In genomic region chr5:177479774-177480173, GRCh38 we compare ENCODE assay signal across 8 cellular contexts. TPM values are rescaled to one million over a fixed set of nuclear protein-coding genes. Genes with fewer than 3 reads are reported as not detected.
A peak's percentile ranks its signal among the peaks of the same experiment; 100 is the strongest.
DNase-seq lines count a peak whose midpoint lies in the region; ATAC-seq and TF ChIP-seq lines count a peak whose summit lies in the region.

No MANE protein-coding gene starts in this region.

- peaks cover 0 to 10% (median 1%) of the 10 kb centered on the region in 7 donors for H3K27me3 ChIP-seq in heart right ventricle
- H3K27me3 ChIP-seq in skeletal muscle tissue (ENCODE audit: control insufficient read depth in 3 of 3, insufficient read depth in 3 of 3, low read length in 3 of 3), result peaks cover 0 to 1% (median 0%) of the 10 kb centered on the region in 3 donors

- peak; percentile 72 for DNase-seq in LHCN-M2 (ENCODE audit: low read depth)
- no peak for DNase-seq in activated B cell treated with CpG ODN at 0.5 μM for 24 hours
- no peak for DNase-seq in heart right ventricle
- DNase-seq in NCI-H1092 (lab: John Stamatoyannopoulos, UW), result no peak
- DNase-seq in COLO829 (ENCODE audit: low spot score), result no peak
- DNase-seq in activated CD8-positive, alpha-beta memory T cell treated with anti-CD3 and anti-CD28 coated beads, Interleukin-2, amount 50 U/mL, for 48 hours, result no peak
- DNase-seq in NCI-H524 (lab: John Stamatoyannopoulos, UW), result no peak

- ATAC-seq in activated B cell treated with CpG ODN at 0.5 μM for 24 hours (ENCODE audit: low read depth), result no peak
- ATAC-seq in heart right ventricle, result peak; percentile 4 to 38 (median 24)

- no peak overlapping the region for H3K4me3 Mint-ChIP-seq in activated B cell treated with CpG ODN at 0.5 μM for 24 hours

- no peaks in the 10 kb centered on the region for H3K9me3 Mint-ChIP-seq in activated B cell treated with CpG ODN at 0.5 μM for 24 hours

- POLR2A ChIA-PET in activated B cell treated with CpG ODN at 0.5 μM for 24 hours (lab: Charles Lee), result interaction anchor here (0.9 to 2.1 kb wide), 4 partner anchors 24 to 48 kb away, joined by 3 to 7 read pairs (median 4); partner anchors contain the start of gene DOK3

- peaks cover 30% of the 10 kb centered on the region for H3K4me1 Mint-ChIP-seq in activated B cell treated with CpG ODN at 0.5 μM for 24 hours

- H3K4me3 ChIP-seq in heart right ventricle (no peak overlapping the region), skeletal muscle tissue (ENCODE audit: low read length in 3 of 3) (peak overlapping the region in 1 of 3 donors; percentile 13)

- intact Hi-C loops in activated B cell treated with CpG ODN at 0.5 μM for 24 hours (cut with micrococcal nuclease), result loop anchor here (2.0 kb wide), 1 partner anchor 17 kb away; the partner anchor contains the start of gene PDLIM7
- intact Hi-C loops in heart right ventricle (cut with DNase I), result no loop called here

- H3K27me3 Mint-ChIP-seq in activated B cell treated with CpG ODN at 0.5 μM for 24 hours, result no peaks in the 10 kb centered on the region

- H3K27ac Mint-ChIP-seq in activated B cell treated with CpG ODN at 0.5 μM for 24 hours, result peak overlapping the region; percentile 88

- H3K4me1 ChIP-seq in heart right ventricle (peaks cover 0 to 43% (median 28%) of the 10 kb centered on the region in 9 donors), skeletal muscle tissue (ENCODE audit: control insufficient read depth in 3 of 3, insufficient read depth in 3 of 3, low read length in 3 of 3) (peaks cover 34 to 44% (median 34%) of the 10 kb centered on the region in 3 donors)

- 24 to 33% methylated on average over 14 of the region's 14 CpGs for WGBS in heart right ventricle, 2 donors

- H3K9me3 ChIP-seq in heart right ventricle, result no peaks in the 10 kb centered on the region
- H3K9me3 ChIP-seq in skeletal muscle tissue (ENCODE audit: control insufficient read depth in 3 of 3, low read length in 3 of 3), result no peaks in the 10 kb centered on the region

- H3K36me3 ChIP-seq in heart right ventricle, result peaks cover 0 to 30% (median 6%) of the 10 kb centered on the region in 9 donors
- peaks cover 9 to 17% (median 16%) of the 10 kb centered on the region in 3 donors for H3K36me3 ChIP-seq in skeletal muscle tissue (ENCODE audit: control insufficient read depth in 3 of 3, insufficient read depth in 3 of 3, low read length in 3 of 3)

- H3K27ac ChIP-seq in heart right ventricle, result peak overlapping the region in 9 of 10 donors; percentile 14 to 80 (median 62)
- peak overlapping the region; percentile 77 for H3K27ac ChIP-seq in skeletal muscle tissue (ENCODE audit: low read depth, low read length)

- peak overlapping the region; percentile 19 to 70 (median 69) for H3K9ac ChIP-seq in skeletal muscle tissue (ENCODE audit: low read depth in 1 of 3, low read length in 3 of 3)

- TF ChIP-seq CTCF in activated B cell treated with CpG ODN at 0.5 μM for 24 hours (IDR thresholded peaks at IDR 0.05) (no peak), heart right ventricle (IDR thresholded peaks at IDR 0.05) (no peak)

- CTCF ChIA-PET in activated B cell treated with CpG ODN at 0.5 μM for 24 hours (lab: Charles Lee), result interaction anchor here (0.6 to 2.6 kb wide), 2 partner anchors 10 to 22 kb away, joined by 3 to 10 read pairs; no protein-coding TSS in a partner anchor

- H3K36me3 Mint-ChIP-seq in activated B cell treated with CpG ODN at 0.5 μM for 24 hours (ENCODE audit: low read depth), result peaks cover 2% of the 10 kb centered on the region

RNA-seq across cellular contexts. Expression of gene DBN1, which starts 6.3 kb away (rescaled TPM):
- total RNA-seq in LHCN-M2 (2014; rRNA removed) (210 and 233 TPM in 2 replicates), activated B cell treated with CpG ODN at 0.5 μM for 24 hours (2.0 and 3.9 TPM in 2 replicates), heart right ventricle (10 to 100 TPM; 13.1 to 52.9 (median 19.1) TPM), skeletal muscle tissue (108 TPM)
- 245 TPM for polyA plus RNA-seq in LHCN-M2 (2012)
- polyA plus RNA-seq in heart right ventricle, result 10 to 100 TPM; 19.2 to 31.5 TPM

RNA-seq across cellular contexts. Expression of gene PDLIM7, which starts 17.6 kb away (rescaled TPM):
- total RNA-seq in LHCN-M2 (2014; rRNA removed), result 252 and 281 TPM in 2 replicates
- 380 TPM for polyA plus RNA-seq in LHCN-M2 (2012)
- total RNA-seq in activated B cell treated with CpG ODN at 0.5 μM for 24 hours, result 17.0 and 17.7 TPM in 2 replicates
- 10 to 100 TPM; 32.5 to 70.6 (median 51.0) TPM for total RNA-seq in heart right ventricle
- 100 to 1,000 TPM; 129 to 131 TPM for polyA plus RNA-seq in heart right ventricle
- total RNA-seq in skeletal muscle tissue, result 44.9 TPM

RNA-seq across cellular contexts. Expression of gene DOK3, which starts 29.9 kb away (rescaled TPM):
- total RNA-seq in LHCN-M2 (2014; rRNA removed) (7.0 and 14.8 TPM in 2 replicates), activated B cell treated with CpG ODN at 0.5 μM for 24 hours (82.5 and 88.5 TPM in 2 replicates), heart right ventricle (10 to 100 TPM in 1 of 10 donors, 1 to 10 TPM in 7, under 1 TPM in 2; 0.74 to 11.4 (median 1.9) TPM), skeletal muscle tissue (5.7 TPM)
- 11.0 TPM for polyA plus RNA-seq in LHCN-M2 (2012)
- polyA plus RNA-seq in heart right ventricle, result 1 to 10 TPM; 2.4 to 4.0 TPM

RNA-seq across cellular contexts. Expression of gene PRR7, which starts 33.2 kb away (rescaled TPM):
- total RNA-seq in LHCN-M2 (2014; rRNA removed) (48.0 and 55.4 TPM in 2 replicates), activated B cell treated with CpG ODN at 0.5 μM for 24 hours (2.4 and 3.2 TPM in 2 replicates), heart right ventricle (1 to 10 TPM in 9 of 10 donors, under 1 TPM in 1; 0.97 to 2.9 (median 1.9) TPM), skeletal muscle tissue (0.52 TPM)
- polyA plus RNA-seq in LHCN-M2 (2012), result 15.5 TPM
- polyA plus RNA-seq in heart right ventricle, result 1 to 10 TPM; 1.8 to 2.7 TPM

RNA-seq across cellular contexts. Expression of gene DDX41, which starts 37.0 kb away (rescaled TPM):
- total RNA-seq in LHCN-M2 (2014; rRNA removed) (153 and 185 TPM in 2 replicates), activated B cell treated with CpG ODN at 0.5 μM for 24 hours (128 and 144 TPM in 2 replicates), heart right ventricle (10 to 100 TPM; 19.7 to 53.2 (median 27.2) TPM), skeletal muscle tissue (33.9 TPM)
- 307 TPM for polyA plus RNA-seq in LHCN-M2 (2012)
- 10 to 100 TPM; 45.2 to 55.7 TPM for polyA plus RNA-seq in heart right ventricle
